ENCODE assay signal across 21 cellular contexts in the genomic region with DNA sequence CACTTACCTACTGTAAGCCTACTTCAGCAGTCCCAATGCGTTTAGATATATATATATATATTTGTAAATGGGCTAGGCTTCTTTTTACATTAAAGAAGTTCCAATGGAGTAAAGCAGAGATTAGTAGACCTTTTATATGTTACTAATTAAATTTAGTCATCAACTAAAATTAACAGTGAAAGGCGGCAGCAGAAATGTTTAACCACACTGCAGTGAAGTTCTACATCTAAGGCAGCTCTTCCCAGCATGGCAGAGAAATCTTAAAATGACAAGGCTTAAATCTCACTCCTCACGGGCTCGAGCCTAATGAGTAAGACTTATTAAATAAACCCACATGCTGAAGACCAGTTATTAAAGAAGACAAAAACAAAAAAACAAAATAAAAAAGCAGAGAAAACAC. TPM values are rescaled to one million over a fixed set of nuclear protein-coding genes. Genes with fewer than 3 reads are reported as not detected.
DNase-seq lines count a peak whose midpoint lies in the region; ATAC-seq, FAIRE-seq and TF ChIP-seq lines count a peak whose summit lies in the region.
"Had no signal": no experiment of that assay in that cellular context is flagged by ENCODE, and none has a peak within 500 bp of the region (broad histone marks: within the 10 kb centered on the region; RNA-seq: fewer than 3 reads in every experiment).

No MANE protein-coding gene starts in this region.

- no peak for TF ChIP-seq RAD21 in A549 (conservative IDR thresholded peaks at IDR 0.05 in 1 of 2, IDR thresholded peaks at IDR 0.05 in 1 of 2)

- H3K9me3 ChIP-seq in A549 = no peaks in the 10 kb centered on the region
- H3K9me3 ChIP-seq in body of pancreas = peaks cover 0 to 4% (median 0%) of the 10 kb centered on the region in 3 donors
- H3K9me3 ChIP-seq in gastrocnemius medialis = peaks cover 0 to 2% (median 0%) of the 10 kb centered on the region in 3 donors

- POLR2A ChIA-PET in A549 (lab: Yijun Ruan, JAX) = no interaction called here

- no peak for TF ChIP-seq POLR2A in A549 (IDR thresholded peaks at IDR 0.05; ENCODE audit: low read length)
- TF ChIP-seq POLR2A in body of pancreas (IDR thresholded peaks at IDR 0.05) = peak in 1 of 3 donors; percentile 13
- no peak for TF ChIP-seq POLR2A in gastrocnemius medialis (IDR thresholded peaks at IDR 0.05)

- CTCF ChIA-PET in A549 (lab: Yijun Ruan, JAX) = interaction anchor here (0.9 kb wide), 1 partner anchor 208 kb away, joined by 3 read pairs; no protein-coding TSS in a partner anchor

- WGBS in A549 (ENCODE audit: missing lambda C conversion rate) = 21% methylated on average over 4 of the region's 4 CpGs
- WGBS in body of pancreas, 2 donors = 19% methylated on average over 4 of the region's 4 CpGs

- H3K4me3 ChIP-seq in A549 (no peak overlapping the region), body of pancreas (no peak overlapping the region), gastrocnemius medialis (no peak overlapping the region)
- H3K4me3 ChIP-seq: spleen, uterus had no signal

- ATAC-seq in A549 = no peak
- ATAC-seq in GM19043 (IDR thresholded peaks at IDR 0.05; ENCODE audit: low read depth, unreplicated experiment) = peak; percentile 47
- ATAC-seq in HG02943 (IDR thresholded peaks at IDR 0.05; ENCODE audit: low read depth, unreplicated experiment) = peak; percentile 57
- peak; percentile 38 for ATAC-seq in body of pancreas
- ATAC-seq in gastrocnemius medialis = no peak
- ATAC-seq: left cardiac atrium, T-cell had no signal

- H3K27ac ChIP-seq in A549 (no peak overlapping the region), body of pancreas (peak overlapping the region in 3 of 4 donors; percentile 38 to 86 (median 70)), gastrocnemius medialis (no peak overlapping the region)
- H3K27ac ChIP-seq: epithelial cell of prostate, spleen, uterus had no signal

- H3K4me1 ChIP-seq in A549 = peaks cover 11% of the 10 kb centered on the region; the same call in 1 of the 3 replicates
- H3K4me1 ChIP-seq in body of pancreas = peaks cover 43% of the 10 kb centered on the region
- H3K4me1 ChIP-seq in gastrocnemius medialis = peaks cover 4% of the 10 kb centered on the region in 2 donors

- TF ChIP-seq CTCF in A549 (IDR thresholded peaks at IDR 0.05) = no peak
- TF ChIP-seq CTCF in body of pancreas (IDR thresholded peaks at IDR 0.05) = no peak
- no peak for TF ChIP-seq CTCF in gastrocnemius medialis (IDR thresholded peaks at IDR 0.05 in 4 of 5, conservative IDR thresholded peaks at IDR 0.05 in 1 of 5)

- no peak for DNase-seq in A549 (ENCODE audit: low read depth in 1 of 2, low spot score in 1 of 2)
- no peak for DNase-seq in body of pancreas
- DNase-seq in activated CD4-positive, alpha-beta T cell treated with anti-CD3 and anti-CD28 coated beads for 48 hours = no peak
- no peak for DNase-seq in Kasumi-1 (lab: John Stamatoyannopoulos, UW)
- DNase-seq in gastrocnemius medialis = no peak
- DNase-seq in A172 (ENCODE audit: low spot score) = no peak
- DNase-seq: activated naive CD4-positive, alpha-beta T cell treated with Interleukin-2 at 50 U/mL for 16 hours; anterior cingulate cortex; left cardiac atrium; NCI-H748 treated with DMSO at 0.1 percent for 48 hours; OCI-M1; SIG-M5; spleen; stimulated activated CD8-positive, alpha-beta memory T cell treated with anti-CD3 and anti-CD28 coated beads, Interleukin-4, amount 100 ng/mL, for 48 hours; substantia nigra; T-cell; uterus had no signal

- intact Hi-C loops in body of pancreas (cut with DNase I) (no loop called here), gastrocnemius medialis (cut with DNase I; ENCODE audit: low total_unique reads) (no loop called here)

- H3K4me2 ChIP-seq in A549 = peak overlapping the region; percentile 35

- in situ Hi-C loops in gastrocnemius medialis (cut with MboI; ENCODE audit: low sequenced_read_pairs in 4 of 4) = no loop called here

- FAIRE-seq in A549 (lab: Jason Lieb, UNC) = no peak
- FAIRE-seq: frontal cortex had no signal

- no peaks in the 10 kb centered on the region for H3K36me3 ChIP-seq in body of pancreas (replicated peaks in 1 of 2; ENCODE audit: insufficient read depth in 1 of 2, low read depth in 2 of 2)
- no peaks in the 10 kb centered on the region for H3K36me3 ChIP-seq in gastrocnemius medialis
- H3K36me3 ChIP-seq: spleen, uterus had no signal

- no peak for TF ChIP-seq EP300 in A549 (IDR thresholded peaks at IDR 0.05)

- H3K27me3 ChIP-seq in body of pancreas (no peaks in the 10 kb centered on the region), gastrocnemius medialis (no peaks in the 10 kb centered on the region)
- H3K27me3 ChIP-seq: spleen, uterus had no signal

TF ChIP-seq in A549, 52 proteins besides CTCF, POLR2A, EP300 and RAD21 (continues in another document):
- TF ChIP-seq JUNB (IDR thresholded peaks at IDR 0.05) (no peak), RFX5 (IDR thresholded peaks at IDR 0.05) (no peak), FOSL2 (IDR thresholded peaks at IDR 0.05) (no peak), FOSL2 (CRISPR knock-in tag; IDR thresholded peaks at IDR 0.05) (no peak), EHF (CRISPR knock-in tag; IDR thresholded peaks at IDR 0.05) (no peak), FOXS1 (CRISPR knock-in tag; IDR thresholded peaks at IDR 0.05) (no peak), MAFK (IDR thresholded peaks at IDR 0.05; ENCODE audit: partially characterized antibody) (no peak), RNF2 (IDR thresholded peaks at IDR 0.05; ENCODE audit: borderline replicate concordance, low read depth) (no peak), JUN (IDR thresholded peaks at IDR 0.05) (no peak), MAZ (IDR thresholded peaks at IDR 0.05; ENCODE audit: borderline replicate concordance, low read depth, low read length) (no peak), FOSB (CRISPR knock-in tag; IDR thresholded peaks at IDR 0.05) (no peak), TP53 (CRISPR knock-in tag; IDR thresholded peaks at IDR 0.05) (no peak), KDM5A (IDR thresholded peaks at IDR 0.05) (no peak)
- TF ChIP-seq, protein P1, sequence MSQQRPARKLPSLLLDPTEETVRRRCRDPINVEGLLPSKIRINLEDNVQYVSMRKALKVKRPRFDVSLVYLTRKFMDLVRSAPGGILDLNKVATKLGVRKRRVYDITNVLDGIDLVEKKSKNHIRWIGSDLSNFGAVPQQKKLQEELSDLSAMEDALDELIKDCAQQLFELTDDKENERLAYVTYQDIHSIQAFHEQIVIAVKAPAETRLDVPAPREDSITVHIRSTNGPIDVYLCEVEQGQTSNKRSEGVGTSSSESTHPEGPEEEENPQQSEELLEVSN (IDR thresholded peaks at IDR 0.05; ENCODE audit: borderline replicate concordance, low read depth) = no peak
- TF ChIP-seq, protein P2, sequence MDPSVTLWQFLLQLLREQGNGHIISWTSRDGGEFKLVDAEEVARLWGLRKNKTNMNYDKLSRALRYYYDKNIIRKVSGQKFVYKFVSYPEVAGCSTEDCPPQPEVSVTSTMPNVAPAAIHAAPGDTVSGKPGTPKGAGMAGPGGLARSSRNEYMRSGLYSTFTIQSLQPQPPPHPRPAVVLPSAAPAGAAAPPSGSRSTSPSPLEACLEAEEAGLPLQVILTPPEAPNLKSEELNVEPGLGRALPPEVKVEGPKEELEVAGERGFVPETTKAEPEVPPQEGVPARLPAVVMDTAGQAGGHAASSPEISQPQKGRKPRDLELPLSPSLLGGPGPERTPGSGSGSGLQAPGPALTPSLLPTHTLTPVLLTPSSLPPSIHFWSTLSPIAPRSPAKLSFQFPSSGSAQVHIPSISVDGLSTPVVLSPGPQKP (IDR thresholded peaks at IDR 0.05; ENCODE audit: low read depth, low read length) = no peak
- TF ChIP-seq, protein P3, sequence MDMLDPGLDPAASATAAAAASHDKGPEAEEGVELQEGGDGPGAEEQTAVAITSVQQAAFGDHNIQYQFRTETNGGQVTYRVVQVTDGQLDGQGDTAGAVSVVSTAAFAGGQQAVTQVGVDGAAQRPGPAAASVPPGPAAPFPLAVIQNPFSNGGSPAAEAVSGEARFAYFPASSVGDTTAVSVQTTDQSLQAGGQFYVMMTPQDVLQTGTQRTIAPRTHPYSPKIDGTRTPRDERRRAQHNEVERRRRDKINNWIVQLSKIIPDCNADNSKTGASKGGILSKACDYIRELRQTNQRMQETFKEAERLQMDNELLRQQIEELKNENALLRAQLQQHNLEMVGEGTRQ (IDR thresholded peaks at IDR 0.05) = no peak
- TF ChIP-seq, protein P4, sequence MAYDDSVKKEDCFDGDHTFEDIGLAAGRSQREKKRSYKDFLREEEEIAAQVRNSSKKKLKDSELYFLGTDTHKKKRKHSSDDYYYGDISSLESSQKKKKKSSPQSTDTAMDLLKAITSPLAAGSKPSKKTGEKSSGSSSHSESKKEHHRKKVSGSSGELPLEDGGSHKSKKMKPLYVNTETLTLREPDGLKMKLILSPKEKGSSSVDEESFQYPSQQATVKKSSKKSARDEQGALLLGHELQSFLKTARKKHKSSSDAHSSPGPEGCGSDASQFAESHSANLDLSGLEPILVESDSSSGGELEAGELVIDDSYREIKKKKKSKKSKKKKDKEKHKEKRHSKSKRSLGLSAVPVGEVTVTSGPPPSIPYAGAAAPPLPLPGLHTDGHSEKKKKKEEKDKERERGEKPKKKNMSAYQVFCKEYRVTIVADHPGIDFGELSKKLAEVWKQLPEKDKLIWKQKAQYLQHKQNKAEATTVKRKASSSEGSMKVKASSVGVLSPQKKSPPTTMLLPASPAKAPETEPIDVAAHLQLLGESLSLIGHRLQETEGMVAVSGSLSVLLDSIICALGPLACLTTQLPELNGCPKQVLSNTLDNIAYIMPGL (CRISPR knock-in tag; IDR thresholded peaks at IDR 0.05; ENCODE audit: borderline replicate concordance) = no peak

RNA-seq across cellular contexts. Expression of a gene that starts 19.1 kb away (rescaled TPM):
- polyA plus RNA-seq in A549 (2011; rRNA removed) (2.7 and 3.6 TPM in 2 replicates), A549 (2017; fragmentation: RNase III; extraction: RNeasy Plus Mini Kit Qiagen cat#74134 plus additional on column Dnase treatment) (1.0 to 1.2 TPM (median 1.0 TPM) in 3 replicates)
- 0.36 and 0.40 TPM in 2 replicates for polyA plus RNA-seq in A549 (2012; cell fraction: cytosol; rRNA removed)
- polyA plus RNA-seq in A549 (2012; cell fraction: nucleus; rRNA removed) = 0.25 and 0.53 TPM in 2 replicates
- polyA minus RNA-seq in A549 (2011; rRNA and poly(A)+ RNA removed) = 2.3 and 2.9 TPM in 2 replicates
- total RNA-seq in body of pancreas (10 to 100 TPM; 26.5 to 94.9 TPM), gastrocnemius medialis (10 to 100 TPM; 19.4 to 21.9 (median 20.4) TPM)
- 12.9 and 18.6 TPM in 2 replicates for total RNA-seq in A172 (2014; rRNA removed; shearing (Covaris generic))

RNA-seq across cellular contexts. Expression of a gene that starts 34.9 kb away (rescaled TPM):
- polyA plus RNA-seq in A549 (2011; rRNA removed) (0.10 and 0.11 TPM in 2 replicates), A549 (2017; fragmentation: RNase III; extraction: RNeasy Plus Mini Kit Qiagen cat#74134 plus additional on column Dnase treatment) (not detected in 3 replicates)
- 0.01 TPM in 1 of 2 replicates, not detected in the other for polyA plus RNA-seq in A549 (2012; cell fraction: cytosol; rRNA removed)
- polyA plus RNA-seq in A549 (2012; cell fraction: nucleus; rRNA removed) = not detected in 2 replicates
- polyA minus RNA-seq in A549 (2011; rRNA and poly(A)+ RNA removed) = not detected in 2 replicates
- total RNA-seq in body of pancreas (10 to 100 TPM; 26.4 to 56.6 TPM), gastrocnemius medialis (1 to 10 TPM; 1.6 to 8.2 (median 5.3) TPM)
- not detected in 2 replicates for total RNA-seq in A172 (2014; rRNA removed; shearing (Covaris generic))
- total RNA-seq: spleen, T-cell had no signal

Comparison
In these comparisons a context has a peak if more than half of its experiments do, and no peak if none do; other contexts are left out.
1. ATAC-seq: peak in GM19043 (single experiment), HG02943 (single experiment) and body of pancreas (single experiment); none in A549 (0 of 2) and gastrocnemius medialis (0 of 2).
2. H3K27ac ChIP-seq: peak in body of pancreas (3 of 4); none in A549 (0 of 2) and gastrocnemius medialis (0 of 4).